ENCODE assay signal across 14 cellular contexts in genomic region chr1:12511516-12512468, GRCh38.
DNase-seq lines count a peak whose midpoint lies in the region; ATAC-seq and TF ChIP-seq lines count a peak whose summit lies in the region.
"Had no signal": no experiment of that assay in that cellular context is flagged by ENCODE, and none has a peak within 500 bp of the region (broad histone marks: within the 10 kb centered on the region; RNA-seq: fewer than 3 reads in every experiment).

No MANE protein-coding gene starts in this region.

- in situ Hi-C loops in brain microvascular endothelial cell (cut with HindIII; ENCODE audit: low pct_ligation_motif_present, low sequenced_read_pairs), result no loop called here
- in situ Hi-C loops in transverse colon (cut with MboI; ENCODE audit: low pct_ligation_motif_present in 1 of 4, low pct_unique_long_range_greater_than_20kb in 1 of 4, low sequenced_read_pairs in 3 of 4), result no loop called here

- no peaks in the 10 kb centered on the region for H3K27me3 Mint-ChIP-seq in activated naive CD4-positive, alpha-beta T cell treated with anti-CD3 and anti-CD28 coated beads, Interleukin-2, amount 10 ng/mL, durations not matched to agents 7 days and 5 days
- H3K27me3 Mint-ChIP-seq: B cell had no signal

- CTCF ChIA-PET in activated naive CD4-positive, alpha-beta T cell treated with anti-CD3 and anti-CD28 coated beads, Interleukin-2, amount 10 ng/mL, durations not matched to agents 7 days and 5 days (lab: Charles Lee), result interaction anchor here (0.7 to 1.9 kb wide), 3 partner anchors 33 to 196 kb away, joined by 3 to 5 read pairs (median 4); no protein-coding TSS in a partner anchor

- no peak for TF ChIP-seq EP300 in transverse colon (IDR thresholded peaks at IDR 0.05; ENCODE audit: low read depth)

- H3K4me3 ChIP-seq in brain microvascular endothelial cell (ENCODE audit: low read depth, low read length), result no peak overlapping the region
- no peak overlapping the region for H3K4me3 ChIP-seq in transverse colon
- H3K4me3 ChIP-seq: SK-N-MC had no signal

- H3K9me3 ChIP-seq in transverse colon, result no peaks in the 10 kb centered on the region

- peak overlapping the region; percentile 79 for H3K4me3 Mint-ChIP-seq in activated naive CD4-positive, alpha-beta T cell treated with anti-CD3 and anti-CD28 coated beads, Interleukin-2, amount 10 ng/mL, durations not matched to agents 7 days and 5 days
- H3K4me3 Mint-ChIP-seq: B cell, neural crest cell had no signal

- intact Hi-C loops in transverse colon (cut with DNase I; ENCODE audit: low total_unique reads), result no loop called here

- ATAC-seq in HG03095 (IDR thresholded peaks at IDR 0.05; ENCODE audit: unreplicated experiment) (no peak), GM19452 (IDR thresholded peaks at IDR 0.05; ENCODE audit: unreplicated experiment) (no peak)

- peak overlapping the region; percentile 98 for H3K27ac Mint-ChIP-seq in activated naive CD4-positive, alpha-beta T cell treated with anti-CD3 and anti-CD28 coated beads, Interleukin-2, amount 10 ng/mL, durations not matched to agents 7 days and 5 days
- H3K27ac Mint-ChIP-seq: B cell had no signal

- H3K9me3 Mint-ChIP-seq in activated naive CD4-positive, alpha-beta T cell treated with anti-CD3 and anti-CD28 coated beads, Interleukin-2, amount 10 ng/mL, durations not matched to agents 7 days and 5 days, result peaks cover 6% of the 10 kb centered on the region
- H3K9me3 Mint-ChIP-seq: neural crest cell had no signal

- H3K27me3 ChIP-seq in brain microvascular endothelial cell (replicated peaks), result no peaks in the 10 kb centered on the region
- H3K27me3 ChIP-seq in transverse colon, result no peaks in the 10 kb centered on the region

- WGBS in transverse colon (ENCODE audit: low coverage in 1 of 2), 2 donors, result 84 to 88% methylated on average over 1 to 13 of the region's 13 CpGs

- H3K36me3 Mint-ChIP-seq in activated naive CD4-positive, alpha-beta T cell treated with anti-CD3 and anti-CD28 coated beads, Interleukin-2, amount 10 ng/mL, durations not matched to agents 7 days and 5 days, result peaks cover 63% of the 10 kb centered on the region

- peaks cover 59% of the 10 kb centered on the region for H3K4me1 Mint-ChIP-seq in activated naive CD4-positive, alpha-beta T cell treated with anti-CD3 and anti-CD28 coated beads, Interleukin-2, amount 10 ng/mL, durations not matched to agents 7 days and 5 days

- TF ChIP-seq CTCF in brain microvascular endothelial cell (IDR thresholded peaks at IDR 0.05; ENCODE audit: low read depth, low read length, missing control alignments) (no peak), transverse colon (IDR thresholded peaks at IDR 0.05) (no peak)

- H3K27ac ChIP-seq in brain microvascular endothelial cell (peak overlapping the region; percentile 95), transverse colon (peak overlapping the region; percentile 53 to 63 (median 55))
- H3K27ac ChIP-seq: SK-N-MC had no signal

- H3K4me1 ChIP-seq in transverse colon, result peaks cover 0 to 19% (median 9%) of the 10 kb centered on the region in 4 donors

- no peak for DNase-seq in activated naive CD4-positive, alpha-beta T cell treated with anti-CD3 and anti-CD28 coated beads, Interleukin-2, amount 10 ng/mL, durations not matched to agents 7 days and 5 days
- no peak for DNase-seq in activated naive CD4-positive, alpha-beta T cell treated with Interleukin-2 at 50 U/mL for 16 hours
- DNase-seq in brain microvascular endothelial cell (peak; percentile 94), mesenteric fat pad (ENCODE audit: low spot score) (peak; percentile 72), transverse colon (no peak), NCI-H187 treated with DMSO at 0.1 percent for 48 hours (lab: John Stamatoyannopoulos, UW) (no peak)
- DNase-seq: activated gamma-delta T cell, foreskin melanocyte, NCI-H2081 treated with DMSO at 0.1 percent for 48 hours had no signal

- H3K36me3 ChIP-seq in brain microvascular endothelial cell (replicated peaks), result peaks cover 6% of the 10 kb centered on the region
- peaks cover 0 to 6% (median 1%) of the 10 kb centered on the region in 4 donors for H3K36me3 ChIP-seq in transverse colon

- TF ChIP-seq POLR2A in transverse colon (IDR thresholded peaks at IDR 0.05), result no peak

Comparison
In these comparisons a context has a peak if more than half of its experiments do, and no peak if none do; other contexts are left out.
1. DNase-seq: peak in brain microvascular endothelial cell (single experiment) and mesenteric fat pad (single experiment); none in activated naive CD4-positive, alpha-beta T cell treated with anti-CD3 and anti-CD28 coated beads, Interleukin-2, amount 10 ng/mL, durations not matched to agents 7 days and 5 days (single experiment), activated naive CD4-positive, alpha-beta T cell treated with Interleukin-2 at 50 U/mL for 16 hours (single experiment), transverse colon (single experiment) and NCI-H187 treated with DMSO at 0.1 percent for 48 hours (single experiment).